ENCODE assay signal across 8 cellular contexts in the genomic region with DNA sequence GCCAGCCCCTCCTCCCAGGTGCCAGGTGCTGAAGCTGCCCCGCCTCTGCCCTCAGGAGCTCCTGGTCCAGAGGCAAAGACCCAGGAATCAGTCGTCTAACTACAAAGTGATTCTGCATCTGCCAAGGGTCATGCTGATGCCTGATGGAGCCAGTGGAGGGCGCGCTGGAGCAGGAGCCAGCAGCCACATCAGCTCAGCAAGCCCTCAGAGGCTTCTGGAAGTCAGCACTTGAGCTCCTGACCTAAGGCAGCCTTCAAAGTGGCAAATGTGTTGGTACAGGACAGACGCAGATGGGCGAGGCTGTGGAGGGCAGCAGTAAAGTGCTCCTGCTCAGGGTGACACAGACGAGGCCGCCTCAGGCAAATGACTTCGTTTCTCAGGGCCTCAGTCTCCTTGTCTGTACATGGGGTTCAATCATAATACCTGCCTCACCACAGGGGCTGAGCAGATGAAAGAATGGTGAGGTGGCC. TPM values are rescaled to one million over a fixed set of nuclear protein-coding genes. Genes with fewer than 3 reads are reported as not detected.
DNase-seq lines count a peak whose midpoint lies in the region; TF ChIP-seq lines count a peak whose summit lies in the region.

No MANE protein-coding gene starts in this region.

- peaks cover 60% of the 10 kb centered on the region for H3K36me3 ChIP-seq in endodermal cell (ENCODE audit: control insufficient read depth, insufficient read depth, low read length)
- peaks cover 8 to 97% (median 9%) of the 10 kb centered on the region in 3 donors for H3K36me3 ChIP-seq in tibial nerve

- TF ChIP-seq CTCF in endodermal cell (conservative IDR thresholded peaks at IDR 0.05) (peak; percentile 93), osteocyte (IDR thresholded peaks at IDR 0.05) (peak; percentile 65), tibial nerve (IDR thresholded peaks at IDR 0.05) (peak in 2 of 5 experiments; percentile 16 to 31), coronary artery (IDR thresholded peaks at IDR 0.05) (no peak)

- H3K4me1 Mint-ChIP-seq in endodermal cell = peaks cover 3% of the 10 kb centered on the region
- no peaks in the 10 kb centered on the region for H3K4me1 Mint-ChIP-seq in osteocyte (ENCODE audit: unreplicated experiment)

- H3K27me3 Mint-ChIP-seq in endodermal cell (ENCODE audit: insufficient read depth) (no peaks in the 10 kb centered on the region), osteocyte (ENCODE audit: unreplicated experiment) (no peaks in the 10 kb centered on the region)

- no peak overlapping the region for H3K9ac ChIP-seq in endodermal cell (ENCODE audit: extremely low read depth, low read length, poor library complexity, severe bottlenecking)

- H3K9me3 Mint-ChIP-seq in endodermal cell (no peaks in the 10 kb centered on the region), osteocyte (ENCODE audit: unreplicated experiment) (no peaks in the 10 kb centered on the region)

- H3K4me3 Mint-ChIP-seq in endodermal cell = no peak overlapping the region
- H3K4me3 Mint-ChIP-seq in osteocyte (ENCODE audit: unreplicated experiment) = no peak overlapping the region

- H3K36me3 Mint-ChIP-seq in endodermal cell (ENCODE audit: low read depth) = peaks cover 50% of the 10 kb centered on the region
- H3K36me3 Mint-ChIP-seq in osteocyte (ENCODE audit: unreplicated experiment) = peaks cover 21% of the 10 kb centered on the region

- no peak for TF ChIP-seq POLR2A in tibial nerve (IDR thresholded peaks at IDR 0.05)

- DNase-seq in DMS153 (lab: John Stamatoyannopoulos, UW) = peak; percentile 34
- no peak for DNase-seq in DMS153 treated with DMSO at 0.1 percent for 48 hours (lab: John Stamatoyannopoulos, UW; ENCODE audit: unreplicated experiment)
- DNase-seq in MV-4-11 (lab: John Stamatoyannopoulos, UW) = peak; percentile 43
- peak; percentile 74 for DNase-seq in activated CD4-positive, alpha-beta T cell treated with anti-CD3 and anti-CD28 coated beads for 48 hours
- peak; percentile 97 for DNase-seq in endodermal cell
- DNase-seq in osteocyte (ENCODE audit: extremely low spot score, unreplicated experiment) = no peak
- DNase-seq in tibial nerve (ENCODE audit: low spot score in 2 of 2) = no peak
- no peak for DNase-seq in coronary artery (ENCODE audit: low spot score)

- no peak overlapping the region for H3K27ac ChIP-seq in endodermal cell (ENCODE audit: low read depth, low read length)
- H3K27ac ChIP-seq in tibial nerve = no peak overlapping the region
- no peak overlapping the region for H3K27ac ChIP-seq in coronary artery

- no peak overlapping the region for H3K4me3 ChIP-seq in endodermal cell (ENCODE audit: low read length)
- no peak overlapping the region for H3K4me3 ChIP-seq in tibial nerve
- H3K4me3 ChIP-seq in coronary artery = no peak overlapping the region

- H3K9me3 ChIP-seq in endodermal cell (ENCODE audit: control insufficient read depth, low read length) (no peaks in the 10 kb centered on the region), tibial nerve (no peaks in the 10 kb centered on the region)

- H3K4me1 ChIP-seq in endodermal cell (ENCODE audit: control insufficient read depth, insufficient read depth, low read length) (no peaks in the 10 kb centered on the region), tibial nerve (no peaks in the 10 kb centered on the region)

- WGBS in endodermal cell (ENCODE audit: insufficient coverage in 1 of 2, insufficient read length in 1 of 2), 2 experiments = 70 to 72% methylated on average over 9 of the region's 9 CpGs
- WGBS in tibial nerve, 2 donors = 66% methylated on average over 9 of the region's 9 CpGs

- H3K27me3 ChIP-seq in endodermal cell (ENCODE audit: control insufficient read depth, insufficient read depth, low read length, poor library complexity, severe bottlenecking) (no peaks in the 10 kb centered on the region), tibial nerve (no peaks in the 10 kb centered on the region)

- H3K27ac Mint-ChIP-seq in endodermal cell = no peak overlapping the region
- no peak overlapping the region for H3K27ac Mint-ChIP-seq in osteocyte (ENCODE audit: unreplicated experiment)

- no peak for TF ChIP-seq EP300 in tibial nerve (IDR thresholded peaks at IDR 0.05)

RNA-seq across cellular contexts. Expression of a gene that starts 10.9 kb away (rescaled TPM):
- 10 to 100 TPM; 21.4 to 26.8 TPM for total RNA-seq in endodermal cell
- 16.8 TPM for polyA plus RNA-seq in endodermal cell (2013, experiment 1 of 2)
- polyA plus RNA-seq in endodermal cell (2013, experiment 2 of 2) = 16.8 TPM
- 14.2 and 17.3 TPM in 2 replicates for total RNA-seq in osteocyte
- 10 to 100 TPM; 15.0 to 29.7 (median 20.6) TPM for total RNA-seq in tibial nerve

RNA-seq across cellular contexts. Expression of a gene that starts 27.0 kb away (rescaled TPM):
- total RNA-seq in endodermal cell (under 1 TPM; 0.24 to 0.42 TPM), osteocyte (not detected in 2 replicates), tibial nerve (not detected)
- polyA plus RNA-seq in endodermal cell (2013, experiment 1 of 2) = 0.21 TPM
- 0.12 TPM for polyA plus RNA-seq in endodermal cell (2013, experiment 2 of 2)

RNA-seq across cellular contexts. Expression of a gene that starts 33.7 kb away (rescaled TPM):
- total RNA-seq in endodermal cell (not detected), osteocyte (0.21 and 0.24 TPM in 2 replicates), tibial nerve (under 1 TPM in 2 of 4 donors, not detected in 2; 0.20 to 0.44 TPM)
- polyA plus RNA-seq in endodermal cell (2013, experiment 1 of 2) = not detected
- polyA plus RNA-seq in endodermal cell (2013, experiment 2 of 2) = not detected

Comparison
In these comparisons a context has a peak if more than half of its experiments do, and no peak if none do; other contexts are left out.
1. DNase-seq: peak in DMS153 (single experiment), MV-4-11 (single experiment), activated CD4-positive, alpha-beta T cell treated with anti-CD3 and anti-CD28 coated beads for 48 hours (single experiment) and endodermal cell (single experiment); none in DMS153 treated with DMSO at 0.1 percent for 48 hours (single experiment), osteocyte (single experiment), tibial nerve (0 of 2) and coronary artery (single experiment).